In the genomic region with DNA sequence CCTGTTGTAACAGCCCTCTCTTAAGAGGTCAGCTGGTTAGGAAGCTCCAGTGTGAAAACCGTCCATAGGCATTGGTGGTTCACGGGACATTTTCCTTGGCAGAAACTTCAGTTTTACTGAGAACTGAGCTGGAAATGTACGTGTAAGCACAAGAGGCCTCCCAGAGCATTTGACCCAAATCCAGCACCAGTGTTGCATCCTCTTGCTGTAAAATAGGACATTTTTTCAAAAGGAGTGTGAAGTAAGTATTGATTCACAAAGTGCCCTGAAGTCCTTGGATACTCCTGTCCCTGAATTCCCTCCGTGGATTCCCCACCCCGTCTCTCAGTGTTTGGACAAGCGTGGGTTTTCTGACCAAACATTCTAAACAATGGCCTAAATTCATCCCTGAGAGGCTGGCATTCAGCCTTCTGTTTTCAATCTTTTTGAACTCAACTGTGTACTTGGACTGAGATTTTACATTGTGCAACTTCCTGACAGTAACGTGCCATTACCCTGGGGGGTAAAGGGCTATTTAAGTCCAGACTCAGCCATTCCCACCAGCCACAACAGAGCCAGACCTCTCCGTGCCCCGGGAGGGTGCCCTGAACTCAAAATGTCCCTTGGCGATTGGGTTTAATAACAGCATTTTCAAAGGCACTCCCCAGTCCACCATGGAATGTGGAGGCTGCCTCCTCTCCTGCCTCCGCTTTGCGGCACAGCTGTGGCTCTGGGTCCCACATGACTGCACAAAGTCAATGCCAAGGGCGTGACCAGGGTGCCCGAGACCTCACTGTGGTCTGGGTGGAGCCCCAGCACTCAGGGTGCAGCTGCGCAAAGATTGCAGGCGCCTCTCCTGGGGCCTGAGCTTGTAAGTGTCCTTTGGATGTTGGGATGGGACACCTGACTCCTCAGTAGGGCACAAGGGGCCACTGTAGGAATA, we compare ENCODE assay signal across 1 cellular context.
TF ChIP-seq lines count a peak whose summit lies in the region.

No MANE protein-coding gene starts in this region.

TF ChIP-seq in HepG2, 621 proteins besides CTCF, POLR2A, EP300 and RAD21 (continued from another document and continues in another):
- TF ChIP-seq TAF1 (CRISPR knock-in tag; IDR thresholded peaks at IDR 0.05) (no peak), NFKB2 (CRISPR knock-in tag; IDR thresholded peaks at IDR 0.05; ENCODE audit: borderline replicate concordance) (no peak; the same call in 1 of the 2 replicates), SRF (IDR thresholded peaks at IDR 0.05; ENCODE audit: low read depth, low read length) (no peak), ZNF124 (CRISPR knock-in tag; IDR thresholded peaks at IDR 0.05) (peak; percentile 91; the same call in 1 of the 2 replicates), POLR2G (IDR thresholded peaks at IDR 0.05; ENCODE audit: low read depth, low read length) (peak; percentile 87), CCAR2 (optimal IDR thresholded peaks at IDR 0.05; ENCODE audit: low read depth, low read length) (peak; percentile 85), ZNF850 (CRISPR knock-in tag; conservative IDR thresholded peaks at IDR 0.05) (no peak), BRCA1 (CRISPR knock-in tag; IDR thresholded peaks at IDR 0.05) (no peak; the same call in 1 of the 2 replicates), ZBTB20 (CRISPR knock-in tag; IDR thresholded peaks at IDR 0.05; ENCODE audit: borderline replicate concordance, low read depth) (peak; percentile 90; the same call in 1 of the 2 replicates), SNRNP70 (IDR thresholded peaks at IDR 0.05; ENCODE audit: low read depth, low read length) (no peak), ZNF879 (CRISPR knock-in tag; IDR thresholded peaks at IDR 0.05) (no peak), NFIB (CRISPR knock-in tag; IDR thresholded peaks at IDR 0.05; ENCODE audit: borderline replicate concordance) (no peak), ESRRA (CRISPR knock-in tag; IDR thresholded peaks at IDR 0.05; ENCODE audit: low read depth) (peak; percentile 99), RBM39 (IDR thresholded peaks at IDR 0.05; ENCODE audit: low read depth, low read length, poor library complexity, severe bottlenecking) (no peak), TMF1 (CRISPR knock-in tag; IDR thresholded peaks at IDR 0.05; ENCODE audit: low read depth) (peak; percentile 85; the same call in 1 of the 2 replicates), ZNF790 (CRISPR knock-in tag; IDR thresholded peaks at IDR 0.05; ENCODE audit: borderline replicate concordance) (0 out of 2 replicates have a peak, but pooled peaks have one; percentile 16), ZNF335 (CRISPR knock-in tag; IDR thresholded peaks at IDR 0.05) (peak; percentile 83), MIER2 (CRISPR knock-in tag; IDR thresholded peaks at IDR 0.05) (peak; percentile 89; the same call in 1 of the 2 replicates), RFX3 (CRISPR knock-in tag; IDR thresholded peaks at IDR 0.05) (peak; percentile 33; the same call in 1 of the 2 replicates), TP53 (CRISPR knock-in tag; conservative IDR thresholded peaks at IDR 0.05) (peak; percentile 65), ZBTB3 (CRISPR knock-in tag; IDR thresholded peaks at IDR 0.05; ENCODE audit: borderline replicate concordance, low read depth) (peak; percentile 96), MTF2 (CRISPR knock-in tag; IDR thresholded peaks at IDR 0.05; ENCODE audit: borderline replicate concordance) (0 out of 2 replicates have a peak, but pooled peaks have one; percentile 71), ZSCAN31 (CRISPR knock-in tag; IDR thresholded peaks at IDR 0.05; ENCODE audit: low read depth) (peak; percentile 53), ZNF777 (CRISPR knock-in tag; IDR thresholded peaks at IDR 0.05) (peak; percentile 50; the same call in 1 of the 2 replicates), ZNF101 (CRISPR knock-in tag; IDR thresholded peaks at IDR 0.05; ENCODE audit: borderline replicate concordance, low read depth) (no peak; the same call in 1 of the 2 replicates), SAP130 (CRISPR knock-in tag; IDR thresholded peaks at IDR 0.05; ENCODE audit: low read depth) (peak; percentile 95)
- TF ChIP-seq, protein P1, sequence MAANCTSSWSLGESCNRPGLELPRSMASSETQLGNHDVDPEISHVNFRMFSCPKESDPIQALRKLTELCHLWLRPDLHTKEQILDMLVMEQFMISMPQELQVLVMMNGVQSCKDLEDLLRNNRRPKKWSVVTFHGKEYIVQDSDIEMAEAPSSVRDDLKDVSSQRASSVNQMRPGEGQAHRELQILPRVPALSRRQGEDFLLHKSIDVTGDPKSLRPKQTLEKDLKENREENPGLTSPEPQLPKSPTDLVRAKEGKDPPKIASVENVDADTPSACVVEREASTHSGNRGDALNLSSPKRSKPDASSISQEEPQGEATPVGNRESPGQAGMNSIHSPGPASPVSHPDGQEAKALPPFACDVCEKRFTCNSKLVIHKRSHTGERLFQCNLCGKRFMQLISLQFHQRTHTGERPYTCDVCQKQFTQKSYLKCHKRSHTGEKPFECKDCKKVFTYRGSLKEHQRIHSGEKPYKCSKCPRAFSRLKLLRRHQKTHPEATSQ (CRISPR knock-in tag; IDR thresholded peaks at IDR 0.05; ENCODE audit: borderline replicate concordance): peak; percentile 90; the same call in 1 of the 2 replicates
- TF ChIP-seq, protein P2, sequence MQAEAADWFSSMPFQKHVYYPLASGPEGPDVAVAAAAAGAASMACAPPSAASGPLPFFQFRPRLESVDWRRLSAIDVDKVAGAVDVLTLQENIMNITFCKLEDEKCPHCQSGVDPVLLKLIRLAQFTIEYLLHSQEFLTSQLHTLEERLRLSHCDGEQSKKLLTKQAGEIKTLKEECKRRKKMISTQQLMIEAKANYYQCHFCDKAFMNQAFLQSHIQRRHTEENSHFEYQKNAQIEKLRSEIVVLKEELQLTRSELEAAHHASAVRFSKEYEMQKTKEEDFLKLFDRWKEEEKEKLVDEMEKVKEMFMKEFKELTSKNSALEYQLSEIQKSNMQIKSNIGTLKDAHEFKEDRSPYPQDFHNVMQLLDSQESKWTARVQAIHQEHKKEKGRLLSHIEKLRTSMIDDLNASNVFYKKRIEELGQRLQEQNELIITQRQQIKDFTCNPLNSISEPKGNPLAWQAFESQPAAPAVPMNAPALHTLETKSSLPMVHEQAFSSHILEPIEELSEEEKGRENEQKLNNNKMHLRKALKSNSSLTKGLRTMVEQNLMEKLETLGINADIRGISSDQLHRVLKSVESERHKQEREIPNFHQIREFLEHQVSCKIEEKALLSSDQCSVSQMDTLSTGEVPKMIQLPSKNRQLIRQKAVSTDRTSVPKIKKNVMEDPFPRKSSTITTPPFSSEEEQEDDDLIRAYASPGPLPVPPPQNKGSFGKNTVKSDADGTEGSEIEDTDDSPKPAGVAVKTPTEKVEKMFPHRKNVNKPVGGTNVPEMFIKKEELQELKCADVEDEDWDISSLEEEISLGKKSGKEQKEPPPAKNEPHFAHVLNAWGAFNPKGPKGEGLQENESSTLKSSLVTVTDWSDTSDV (CRISPR knock-in tag; IDR thresholded peaks at IDR 0.05): no peak
- TF ChIP-seq, protein P3, sequence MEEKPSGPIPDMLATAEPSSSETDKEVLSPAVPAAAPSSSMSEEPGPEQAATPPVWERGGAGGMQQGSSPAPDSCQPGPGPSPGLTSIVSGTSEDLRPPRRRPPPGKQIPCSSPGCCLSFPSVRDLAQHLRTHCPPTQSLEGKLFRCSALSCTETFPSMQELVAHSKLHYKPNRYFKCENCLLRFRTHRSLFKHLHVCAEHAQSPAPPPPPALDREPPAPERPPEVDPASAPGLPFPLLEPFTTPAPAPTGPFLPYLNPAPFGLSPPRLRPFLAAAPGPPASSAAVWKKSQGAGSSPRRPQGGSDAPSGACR (CRISPR knock-in tag; IDR thresholded peaks at IDR 0.05): peak; percentile 89
- TF ChIP-seq, protein P4, sequence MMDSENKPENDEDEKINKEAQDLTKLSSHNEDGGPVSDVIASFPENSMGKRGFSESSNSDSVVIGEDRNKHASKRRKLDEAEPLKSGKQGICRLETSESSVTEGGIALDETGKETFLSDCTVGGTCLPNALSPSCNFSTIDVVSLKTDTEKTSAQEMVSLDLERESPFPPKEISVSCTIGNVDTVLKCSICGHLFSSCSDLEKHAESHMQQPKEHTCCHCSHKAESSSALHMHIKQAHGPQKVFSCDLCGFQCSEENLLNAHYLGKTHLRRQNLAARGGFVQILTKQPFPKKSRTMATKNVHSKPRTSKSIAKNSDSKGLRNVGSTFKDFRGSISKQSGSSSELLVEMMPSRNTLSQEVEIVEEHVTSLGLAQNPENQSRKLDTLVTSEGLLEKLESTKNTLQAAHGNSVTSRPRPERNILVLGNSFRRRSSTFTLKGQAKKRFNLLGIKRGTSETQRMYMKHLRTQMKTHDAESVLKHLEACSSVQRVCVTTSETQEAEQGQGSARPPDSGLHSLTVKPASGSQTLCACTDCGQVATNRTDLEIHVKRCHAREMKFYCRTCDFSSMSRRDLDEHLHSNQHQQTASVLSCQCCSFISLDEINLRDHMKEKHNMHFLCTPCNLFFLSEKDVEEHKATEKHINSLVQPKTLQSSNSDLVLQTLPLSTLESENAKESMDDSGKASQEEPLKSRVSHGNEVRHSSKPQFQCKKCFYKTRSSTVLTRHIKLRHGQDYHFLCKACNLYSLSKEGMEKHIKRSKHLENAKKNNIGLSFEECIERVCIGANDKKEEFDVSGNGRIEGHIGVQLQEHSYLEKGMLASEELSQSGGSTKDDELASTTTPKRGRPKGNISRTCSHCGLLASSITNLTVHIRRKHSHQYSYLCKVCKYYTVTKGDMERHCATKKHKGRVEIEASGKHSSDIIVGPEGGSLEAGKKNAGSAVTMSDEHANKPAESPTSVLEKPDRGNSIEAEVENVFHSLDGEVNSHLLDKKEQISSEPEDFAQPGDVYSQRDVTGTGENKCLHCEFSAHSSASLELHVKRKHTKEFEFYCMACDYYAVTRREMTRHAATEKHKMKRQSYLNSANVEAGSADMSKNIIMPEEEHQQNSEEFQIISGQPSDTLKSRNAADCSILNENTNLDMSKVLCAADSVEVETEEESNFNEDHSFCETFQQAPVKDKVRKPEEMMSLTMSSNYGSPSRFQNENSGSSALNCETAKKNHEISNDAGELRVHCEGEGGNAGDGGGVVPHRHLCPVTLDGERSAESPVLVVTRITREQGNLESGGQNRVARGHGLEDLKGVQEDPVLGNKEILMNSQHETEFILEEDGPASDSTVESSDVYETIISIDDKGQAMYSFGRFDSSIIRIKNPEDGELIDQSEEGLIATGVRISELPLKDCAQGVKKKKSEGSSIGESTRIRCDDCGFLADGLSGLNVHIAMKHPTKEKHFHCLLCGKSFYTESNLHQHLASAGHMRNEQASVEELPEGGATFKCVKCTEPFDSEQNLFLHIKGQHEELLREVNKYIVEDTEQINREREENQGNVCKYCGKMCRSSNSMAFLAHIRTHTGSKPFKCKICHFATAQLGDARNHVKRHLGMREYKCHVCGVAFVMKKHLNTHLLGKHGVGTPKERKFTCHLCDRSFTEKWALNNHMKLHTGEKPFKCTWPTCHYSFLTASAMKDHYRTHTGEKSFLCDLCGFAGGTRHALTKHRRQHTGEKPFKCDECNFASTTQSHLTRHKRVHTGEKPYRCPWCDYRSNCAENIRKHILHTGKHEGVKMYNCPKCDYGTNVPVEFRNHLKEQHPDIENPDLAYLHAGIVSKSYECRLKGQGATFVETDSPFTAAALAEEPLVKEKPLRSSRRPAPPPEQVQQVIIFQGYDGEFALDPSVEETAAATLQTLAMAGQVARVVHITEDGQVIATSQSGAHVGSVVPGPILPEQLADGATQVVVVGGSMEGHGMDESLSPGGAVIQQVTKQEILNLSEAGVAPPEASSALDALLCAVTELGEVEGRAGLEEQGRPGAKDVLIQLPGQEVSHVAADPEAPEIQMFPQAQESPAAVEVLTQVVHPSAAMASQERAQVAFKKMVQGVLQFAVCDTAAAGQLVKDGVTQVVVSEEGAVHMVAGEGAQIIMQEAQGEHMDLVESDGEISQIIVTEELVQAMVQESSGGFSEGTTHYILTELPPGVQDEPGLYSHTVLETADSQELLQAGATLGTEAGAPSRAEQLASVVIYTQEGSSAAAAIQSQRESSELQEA (CRISPR knock-in tag; IDR thresholded peaks at IDR 0.05; ENCODE audit: not compliant biosample characterization): no peak
- TF ChIP-seq, protein P5, sequence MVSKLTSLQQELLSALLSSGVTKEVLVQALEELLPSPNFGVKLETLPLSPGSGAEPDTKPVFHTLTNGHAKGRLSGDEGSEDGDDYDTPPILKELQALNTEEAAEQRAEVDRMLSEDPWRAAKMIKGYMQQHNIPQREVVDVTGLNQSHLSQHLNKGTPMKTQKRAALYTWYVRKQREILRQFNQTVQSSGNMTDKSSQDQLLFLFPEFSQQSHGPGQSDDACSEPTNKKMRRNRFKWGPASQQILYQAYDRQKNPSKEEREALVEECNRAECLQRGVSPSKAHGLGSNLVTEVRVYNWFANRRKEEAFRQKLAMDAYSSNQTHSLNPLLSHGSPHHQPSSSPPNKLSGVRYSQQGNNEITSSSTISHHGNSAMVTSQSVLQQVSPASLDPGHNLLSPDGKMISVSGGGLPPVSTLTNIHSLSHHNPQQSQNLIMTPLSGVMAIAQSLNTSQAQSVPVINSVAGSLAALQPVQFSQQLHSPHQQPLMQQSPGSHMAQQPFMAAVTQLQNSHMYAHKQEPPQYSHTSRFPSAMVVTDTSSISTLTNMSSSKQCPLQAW (CRISPR knock-in tag; IDR thresholded peaks at IDR 0.05): peak; percentile 95
- TF ChIP-seq, protein P6, sequence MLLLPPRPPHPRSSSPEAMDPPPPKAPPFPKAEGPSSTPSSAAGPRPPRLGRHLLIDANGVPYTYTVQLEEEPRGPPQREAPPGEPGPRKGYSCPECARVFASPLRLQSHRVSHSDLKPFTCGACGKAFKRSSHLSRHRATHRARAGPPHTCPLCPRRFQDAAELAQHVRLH (CRISPR knock-in tag; IDR thresholded peaks at IDR 0.05; ENCODE audit: borderline replicate concordance, low read depth): peak; percentile 96; the same call in 1 of the 2 replicates
- TF ChIP-seq, protein P7, sequence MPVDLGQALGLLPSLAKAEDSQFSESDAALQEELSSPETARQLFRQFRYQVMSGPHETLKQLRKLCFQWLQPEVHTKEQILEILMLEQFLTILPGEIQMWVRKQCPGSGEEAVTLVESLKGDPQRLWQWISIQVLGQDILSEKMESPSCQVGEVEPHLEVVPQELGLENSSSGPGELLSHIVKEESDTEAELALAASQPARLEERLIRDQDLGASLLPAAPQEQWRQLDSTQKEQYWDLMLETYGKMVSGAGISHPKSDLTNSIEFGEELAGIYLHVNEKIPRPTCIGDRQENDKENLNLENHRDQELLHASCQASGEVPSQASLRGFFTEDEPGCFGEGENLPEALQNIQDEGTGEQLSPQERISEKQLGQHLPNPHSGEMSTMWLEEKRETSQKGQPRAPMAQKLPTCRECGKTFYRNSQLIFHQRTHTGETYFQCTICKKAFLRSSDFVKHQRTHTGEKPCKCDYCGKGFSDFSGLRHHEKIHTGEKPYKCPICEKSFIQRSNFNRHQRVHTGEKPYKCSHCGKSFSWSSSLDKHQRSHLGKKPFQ (CRISPR knock-in tag; IDR thresholded peaks at IDR 0.05; ENCODE audit: insufficient replicate concordance): peak; percentile 96
- TF ChIP-seq, protein P8, sequence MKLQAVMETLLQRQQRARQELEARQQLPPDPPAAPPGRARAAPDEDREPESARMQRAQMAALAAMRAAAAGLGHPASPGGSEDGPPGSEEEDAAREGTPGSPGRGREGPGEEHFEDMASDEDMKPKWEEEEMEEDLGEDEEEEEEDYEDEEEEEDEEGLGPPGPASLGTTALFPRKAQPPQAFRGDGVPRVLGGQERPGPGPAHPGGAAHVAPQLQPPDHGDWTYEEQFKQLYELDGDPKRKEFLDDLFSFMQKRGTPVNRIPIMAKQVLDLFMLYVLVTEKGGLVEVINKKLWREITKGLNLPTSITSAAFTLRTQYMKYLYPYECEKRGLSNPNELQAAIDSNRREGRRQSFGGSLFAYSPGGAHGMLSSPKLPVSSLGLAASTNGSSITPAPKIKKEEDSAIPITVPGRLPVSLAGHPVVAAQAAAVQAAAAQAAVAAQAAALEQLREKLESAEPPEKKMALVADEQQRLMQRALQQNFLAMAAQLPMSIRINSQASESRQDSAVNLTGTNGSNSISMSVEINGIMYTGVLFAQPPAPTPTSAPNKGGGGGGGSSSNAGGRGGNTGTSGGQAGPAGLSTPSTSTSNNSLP (IDR thresholded peaks at IDR 0.05; ENCODE audit: low read depth, low read length): no peak; the same call in 1 of the 2 replicates
- TF ChIP-seq, protein P9, sequence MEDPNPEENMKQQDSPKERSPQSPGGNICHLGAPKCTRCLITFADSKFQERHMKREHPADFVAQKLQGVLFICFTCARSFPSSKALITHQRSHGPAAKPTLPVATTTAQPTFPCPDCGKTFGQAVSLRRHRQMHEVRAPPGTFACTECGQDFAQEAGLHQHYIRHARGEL (CRISPR knock-in tag; IDR thresholded peaks at IDR 0.05): no peak
